Comparison of ENCODE assay signal across 19 cellular contexts in the genomic region with DNA sequence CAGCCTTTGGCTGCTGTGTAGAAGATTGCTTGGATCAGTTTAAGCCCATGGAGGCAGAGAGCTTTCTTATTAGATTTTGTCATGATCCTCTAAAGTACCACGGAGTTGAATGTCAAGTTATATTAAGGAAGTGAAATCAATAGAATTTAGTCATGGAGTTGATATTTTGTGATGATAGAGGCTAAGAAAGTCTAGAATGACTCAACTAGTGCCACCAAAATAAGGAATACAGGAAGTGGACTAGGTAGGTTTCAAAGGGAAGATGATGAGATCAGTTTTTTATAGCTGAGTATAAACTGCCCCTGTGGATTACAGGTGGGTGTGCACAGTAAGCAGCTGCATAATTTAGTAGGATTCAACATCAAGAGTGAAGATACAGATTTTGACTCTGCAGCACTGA. TPM values are rescaled to one million over a fixed set of nuclear protein-coding genes. Genes with fewer than 3 reads are reported as not detected.
DNase-seq lines count a peak whose midpoint lies in the region; ATAC-seq and TF ChIP-seq lines count a peak whose summit lies in the region.
"Had no signal": no experiment of that assay in that cellular context is flagged by ENCODE, and none has a peak within 500 bp of the region (broad histone marks: within the 10 kb centered on the region; RNA-seq: fewer than 3 reads in every experiment).

No MANE protein-coding gene starts in this region.

- no peak for TF ChIP-seq POLR2A in body of pancreas (IDR thresholded peaks at IDR 0.05)

- no peak overlapping the region for H3K27ac Mint-ChIP-seq in stimulated activated memory B cell treated with anti-CD40 and anti-IgM and Interleukin-4, amounts not matched to agents 10 μg/mL and 1 μg/mL and 100 μg/mL, for 72 hours
- H3K27ac Mint-ChIP-seq: T-helper 2 cell treated with Interferon-gamma antibody and Interleukin-4, amounts not matched to agents 5 μg/mL and 100 μg/mL, for 36 hours had no signal

- intact Hi-C loops in body of pancreas (cut with DNase I): no loop called here

- 77 to 88% methylated on average over 1 of the region's 1 CpG for WGBS in body of pancreas, 2 donors

- ATAC-seq in GM21576 (IDR thresholded peaks at IDR 0.05; ENCODE audit: unreplicated experiment) (peak; percentile 52), HG03432 (IDR thresholded peaks at IDR 0.05; ENCODE audit: unreplicated experiment) (peak; percentile 86), body of pancreas (no peak)
- peak; percentile 89 for ATAC-seq in stimulated activated memory B cell treated with anti-CD40 and anti-IgM and Interleukin-4, amounts not matched to agents 10 μg/mL and 1 μg/mL and 100 μg/mL, for 72 hours
- ATAC-seq: esophagus mucosa, psoas muscle had no signal

- H3K9me3 Mint-ChIP-seq in stimulated activated memory B cell treated with anti-CD40 and anti-IgM and Interleukin-4, amounts not matched to agents 10 μg/mL and 1 μg/mL and 100 μg/mL, for 72 hours: no peaks in the 10 kb centered on the region
- H3K9me3 Mint-ChIP-seq: T-helper 2 cell treated with Interferon-gamma antibody and Interleukin-4, amounts not matched to agents 5 μg/mL and 100 μg/mL, for 36 hours had no signal

- TF ChIP-seq CTCF in body of pancreas (IDR thresholded peaks at IDR 0.05): no peak

- H3K36me3 Mint-ChIP-seq in stimulated activated memory B cell treated with anti-CD40 and anti-IgM and Interleukin-4, amounts not matched to agents 10 μg/mL and 1 μg/mL and 100 μg/mL, for 72 hours: no peaks in the 10 kb centered on the region

- H3K27ac ChIP-seq in body of pancreas: no peak overlapping the region
- H3K27ac ChIP-seq: PC-9, psoas muscle, SJSA1, tibial nerve had no signal

- no peaks in the 10 kb centered on the region for H3K27me3 Mint-ChIP-seq in stimulated activated memory B cell treated with anti-CD40 and anti-IgM and Interleukin-4, amounts not matched to agents 10 μg/mL and 1 μg/mL and 100 μg/mL, for 72 hours

- H3K4me3 Mint-ChIP-seq in stimulated activated memory B cell treated with anti-CD40 and anti-IgM and Interleukin-4, amounts not matched to agents 10 μg/mL and 1 μg/mL and 100 μg/mL, for 72 hours: no peak overlapping the region
- H3K4me3 Mint-ChIP-seq: T-helper 2 cell treated with Interferon-gamma antibody and Interleukin-4, amounts not matched to agents 5 μg/mL and 100 μg/mL, for 36 hours had no signal

- H3K9me3 ChIP-seq in body of pancreas: no peaks in the 10 kb centered on the region
- H3K9me3 ChIP-seq: BE2C, psoas muscle, SJSA1 had no signal

- H3K27me3 ChIP-seq in body of pancreas: no peaks in the 10 kb centered on the region
- H3K27me3 ChIP-seq: BE2C, SJSA1, tibial nerve had no signal

- no peaks in the 10 kb centered on the region for H3K36me3 ChIP-seq in body of pancreas (replicated peaks in 1 of 2; ENCODE audit: insufficient read depth in 1 of 2, low read depth in 2 of 2)
- H3K36me3 ChIP-seq: BE2C, SJSA1 had no signal

- DNase-seq in SIG-M5 treated with dmso at 0.1 percent for 504 hours (lab: John Stamatoyannopoulos, UW; ENCODE audit: unreplicated experiment) (peak; percentile 43), SIG-M5 (lab: John Stamatoyannopoulos, UW) (no peak), dermis blood vessel endothelial cell (no peak), body of pancreas (no peak), mucosa of gallbladder (ENCODE audit: low spot score) (no peak)
- DNase-seq: 8988T, BE2C, KG1, NCI-H1105, NCI-H69, PC-9, psoas muscle had no signal

- no peak overlapping the region for H3K4me3 ChIP-seq in body of pancreas
- H3K4me3 ChIP-seq: PC-9, psoas muscle, SJSA1, tibial nerve had no signal

- H3K4me1 Mint-ChIP-seq in stimulated activated memory B cell treated with anti-CD40 and anti-IgM and Interleukin-4, amounts not matched to agents 10 μg/mL and 1 μg/mL and 100 μg/mL, for 72 hours: peaks cover 17% of the 10 kb centered on the region

- H3K4me1 ChIP-seq in body of pancreas: no peaks in the 10 kb centered on the region
- H3K4me1 ChIP-seq: psoas muscle, SJSA1, tibial nerve had no signal

RNA-seq across cellular contexts. Expression of gene FBXO36, which starts 25.2 kb away (rescaled TPM):
- total RNA-seq in dermis blood vessel endothelial cell (0.98 and 1.0 TPM in 2 replicates), body of pancreas (1 to 10 TPM in 1 of 2 donors, under 1 TPM in 1; 0.52 to 2.0 TPM), mucosa of gallbladder (2.3 TPM)

RNA-seq across cellular contexts. Expression of gene TRIP12, which starts 25.7 kb away (rescaled TPM):
- total RNA-seq in dermis blood vessel endothelial cell (238 and 422 TPM in 2 replicates), body of pancreas (100 to 1,000 TPM in 1 of 2 donors, 10 to 100 TPM in 1; 77.6 to 170 TPM), mucosa of gallbladder (204 TPM)
